ENCODE assay signal across 1 cellular context in the genomic region with DNA sequence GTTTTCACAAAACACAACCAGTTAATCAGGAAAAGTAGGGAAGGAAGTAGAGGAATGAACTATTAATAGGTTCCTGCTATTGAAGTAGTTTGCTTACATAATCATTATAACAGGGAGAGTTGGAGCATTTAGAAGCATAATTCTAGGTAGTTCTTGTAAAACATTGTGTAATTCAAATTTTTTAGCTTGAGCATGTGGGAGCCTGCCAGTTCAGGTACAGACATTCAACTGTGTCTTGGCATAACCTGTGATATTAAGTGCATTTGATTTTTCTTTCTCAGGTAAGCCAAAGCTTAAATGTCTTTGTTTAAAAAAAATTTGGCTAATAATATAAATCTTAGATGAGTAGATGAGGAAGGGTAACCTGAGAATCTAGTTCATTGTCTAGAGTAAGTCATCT.
TF ChIP-seq lines count a peak whose summit lies in the region.

No MANE protein-coding gene starts in this region.

TF ChIP-seq in IMR-90, 13 proteins besides CTCF, POLR2A, EP300 and RAD21 (continued from another document):
- TF ChIP-seq NFE2L2 (IDR thresholded peaks at IDR 0.05; ENCODE audit: low read depth, low read length) (no peak), MAFK (IDR thresholded peaks at IDR 0.05; ENCODE audit: low read depth, low read length) (no peak), SMC3 (IDR thresholded peaks at IDR 0.05; ENCODE audit: low read depth, low read length) (no peak)
- TF ChIP-seq, protein P1, sequence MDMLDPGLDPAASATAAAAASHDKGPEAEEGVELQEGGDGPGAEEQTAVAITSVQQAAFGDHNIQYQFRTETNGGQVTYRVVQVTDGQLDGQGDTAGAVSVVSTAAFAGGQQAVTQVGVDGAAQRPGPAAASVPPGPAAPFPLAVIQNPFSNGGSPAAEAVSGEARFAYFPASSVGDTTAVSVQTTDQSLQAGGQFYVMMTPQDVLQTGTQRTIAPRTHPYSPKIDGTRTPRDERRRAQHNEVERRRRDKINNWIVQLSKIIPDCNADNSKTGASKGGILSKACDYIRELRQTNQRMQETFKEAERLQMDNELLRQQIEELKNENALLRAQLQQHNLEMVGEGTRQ (IDR thresholded peaks at IDR 0.05; ENCODE audit: low read depth, low read length), result no peak
